ENCODE assay signal across 33 cellular contexts in genomic region chrX:3290561-3290960, GRCh38. TPM values are rescaled to one million over a fixed set of nuclear protein-coding genes. Genes with fewer than 3 reads are reported as not detected.
"Had no signal": no experiment of that assay in that cellular context is flagged by ENCODE, and none has a peak within 500 bp of the region (broad histone marks: within the 10 kb centered on the region; RNA-seq: fewer than 3 reads in every experiment).

No MANE protein-coding gene starts in this region.

- H3K36me3 Mint-ChIP-seq: activated naive CD8-positive, alpha-beta T cell; brain; WTC11 had no signal

- H3K4me3 Mint-ChIP-seq: activated CD4-positive, alpha-beta T cell treated with anti-CD3 and anti-CD28 coated beads for 36 hours; activated CD4-positive, alpha-beta T cell treated with anti-CD3 and anti-CD28 coated beads, Interleukin-2, amount 10 ng/mL, durations not matched to agents 7 days and 5 days; activated CD8-positive, alpha-beta T cell treated with anti-CD3 and anti-CD28 coated beads, Interleukin-2, amount 10 ng/mL, durations not matched to agents 7 days and 5 days; activated naive CD4-positive, alpha-beta T cell treated with anti-CD3 and anti-CD28 coated beads for 36 hours; activated naive CD8-positive, alpha-beta T cell; activated naive CD8-positive, alpha-beta T cell treated with anti-CD3 and anti-CD28 coated beads, Interleukin-2, amount 50 U/mL, for 24 hours; activated T-cell treated with anti-CD3 and anti-CD28 coated beads, Interleukin-2, amount 50 U/mL, for 24 hours; brain; T-helper 1 cell treated with Interleukin-12 subunit alpha and Interleukin-12 subunit beta and Interleukin-4 antibody, amounts not matched to agents 30 μg/mL and 1 μg/mL, for 36 hours; T-helper 2 cell treated with Interferon-gamma antibody and Interleukin-4, amounts not matched to agents 5 μg/mL and 100 μg/mL, for 36 hours; WTC11 had no signal

- H3K4me1 Mint-ChIP-seq: activated CD4-positive, alpha-beta T cell treated with anti-CD3 and anti-CD28 coated beads for 36 hours; activated CD4-positive, alpha-beta T cell treated with anti-CD3 and anti-CD28 coated beads, Interleukin-2, amount 10 ng/mL, durations not matched to agents 7 days and 5 days; activated naive CD8-positive, alpha-beta T cell treated with anti-CD3 and anti-CD28 coated beads, Interleukin-2, amount 50 U/mL, for 24 hours had no signal

- H3K36me3 ChIP-seq: colonic mucosa, SJCRH30 had no signal

- H3K27me3 ChIP-seq: colonic mucosa, SJCRH30 had no signal

- DNase-seq: activated CD4-positive, alpha-beta T cell treated with anti-CD3 and anti-CD28 coated beads for 36 hours; activated CD4-positive, alpha-beta T cell treated with anti-CD3 and anti-CD28 coated beads, Interleukin-2, amount 10 ng/mL, durations not matched to agents 7 days and 5 days; activated CD4-positive, alpha-beta T cell treated with anti-CD3 and anti-CD28 coated beads, Interleukin-2, amount 50 U/mL, for 48 hours; activated CD8-positive, alpha-beta T cell treated with anti-CD3 and anti-CD28 coated beads, Interleukin-2, amount 10 ng/mL, durations not matched to agents 7 days and 5 days; activated gamma-delta T cell; activated naive CD4-positive, alpha-beta T cell treated with anti-CD3 and anti-CD28 coated beads for 36 hours; activated naive CD8-positive, alpha-beta T cell treated with anti-CD3 and anti-CD28 coated beads, Interleukin-2, amount 50 U/mL, for 24 hours; activated T-cell treated with anti-CD3 and anti-CD28 coated beads, Interleukin-2, amount 50 U/mL, for 24 hours; amniotic stem cell; aorta; central memory CD4-positive, alpha-beta T cell; colonic mucosa; NCI-H1105 treated with DMSO at 0.1 percent for 48 hours; NCI-H1436; NCI-H1694; NCI-H1930; NCI-H2081 treated with DMSO at 0.1 percent for 48 hours; NCI-H226; NCI-H524 treated with DMSO at 0.1 percent for 48 hours; PC-3; SHP77; SJCRH30 had no signal

- H3K27me3 Mint-ChIP-seq: activated CD4-positive, alpha-beta T cell treated with anti-CD3 and anti-CD28 coated beads, Interleukin-2, amount 10 ng/mL, durations not matched to agents 7 days and 5 days; activated naive CD8-positive, alpha-beta T cell; activated naive CD8-positive, alpha-beta T cell treated with anti-CD3 and anti-CD28 coated beads, Interleukin-2, amount 50 U/mL, for 24 hours had no signal

- H3K27ac ChIP-seq: colonic mucosa, SJCRH30, SK-N-MC had no signal

- H3K4me1 ChIP-seq: colonic mucosa, SJCRH30 had no signal

- ATAC-seq: activated CD4-positive, alpha-beta T cell treated with anti-CD3 and anti-CD28 coated beads for 36 hours; activated CD4-positive, CD25-positive, alpha-beta regulatory T cell treated with anti-CD3 and anti-CD28 coated beads, Interleukin-2, amount 50 U/mL, for 24 hours; activated CD8-positive, alpha-beta T cell treated with anti-CD3 and anti-CD28 coated beads, Interleukin-2, amount 10 ng/mL, durations not matched to agents 7 days and 5 days; activated naive CD8-positive, alpha-beta T cell treated with anti-CD3 and anti-CD28 coated beads, Interleukin-2, amount 50 U/mL, for 24 hours; K562; PC-3; WTC11 had no signal

- H3K27ac Mint-ChIP-seq: activated CD4-positive, alpha-beta T cell treated with anti-CD3 and anti-CD28 coated beads for 36 hours; activated CD4-positive, alpha-beta T cell treated with anti-CD3 and anti-CD28 coated beads, Interleukin-2, amount 10 ng/mL, durations not matched to agents 7 days and 5 days; activated CD8-positive, alpha-beta T cell treated with anti-CD3 and anti-CD28 coated beads, Interleukin-2, amount 10 ng/mL, durations not matched to agents 7 days and 5 days; activated naive CD4-positive, alpha-beta T cell treated with anti-CD3 and anti-CD28 coated beads for 36 hours; activated naive CD8-positive, alpha-beta T cell; activated naive CD8-positive, alpha-beta T cell treated with anti-CD3 and anti-CD28 coated beads, Interleukin-2, amount 50 U/mL, for 24 hours; activated T-cell treated with anti-CD3 and anti-CD28 coated beads, Interleukin-2, amount 50 U/mL, for 24 hours; activated T-helper 2 cell treated with anti-CD3 and anti-CD28 coated beads, Interferon-gamma antibody, Interleukin-2, Interleukin-4, amounts not matched to agents 10 μg/mL and 5 μg/mL and 100 μg/mL, durations not matched to agents 14 hours and 24 hours and 36 hours; brain; T-helper 1 cell treated with Interleukin-12 subunit alpha and Interleukin-12 subunit beta and Interleukin-4 antibody, amounts not matched to agents 30 μg/mL and 1 μg/mL, for 36 hours; T-helper 2 cell treated with Interferon-gamma antibody and Interleukin-4, amounts not matched to agents 5 μg/mL and 100 μg/mL, for 36 hours; WTC11 had no signal

- H3K9me3 ChIP-seq: colonic mucosa, SJCRH30 had no signal

- H3K4me3 ChIP-seq: colonic mucosa, K562, SJCRH30, SK-N-MC had no signal

- H3K9me3 Mint-ChIP-seq: activated CD4-positive, alpha-beta T cell treated with anti-CD3 and anti-CD28 coated beads, Interleukin-2, amount 10 ng/mL, durations not matched to agents 7 days and 5 days; activated naive CD4-positive, alpha-beta T cell treated with anti-CD3 and anti-CD28 coated beads for 36 hours; activated naive CD8-positive, alpha-beta T cell treated with anti-CD3 and anti-CD28 coated beads, Interleukin-2, amount 50 U/mL, for 24 hours; activated T-cell treated with anti-CD3 and anti-CD28 coated beads, Interleukin-2, amount 50 U/mL, for 24 hours; activated T-helper 2 cell treated with anti-CD3 and anti-CD28 coated beads, Interferon-gamma antibody, Interleukin-2, Interleukin-4, amounts not matched to agents 10 μg/mL and 5 μg/mL and 100 μg/mL, durations not matched to agents 14 hours and 24 hours and 36 hours; T-helper 1 cell treated with Interleukin-12 subunit alpha and Interleukin-12 subunit beta and Interleukin-4 antibody, amounts not matched to agents 30 μg/mL and 1 μg/mL, for 36 hours; T-helper 2 cell treated with Interferon-gamma antibody and Interleukin-4, amounts not matched to agents 5 μg/mL and 100 μg/mL, for 36 hours had no signal

RNA-seq across cellular contexts. Expression of gene MXRA5, which starts 55.9 kb away (rescaled TPM):
- total RNA-seq: activated CD4-positive, alpha-beta T cell treated with anti-CD3 and anti-CD28 coated beads for 36 hours; activated CD4-positive, alpha-beta T cell treated with anti-CD3 and anti-CD28 coated beads, Interleukin-2, amount 10 ng/mL, durations not matched to agents 7 days and 5 days; activated CD8-positive, alpha-beta T cell treated with anti-CD3 and anti-CD28 coated beads, Interleukin-2, amount 10 ng/mL, durations not matched to agents 7 days and 5 days; activated naive CD4-positive, alpha-beta T cell treated with anti-CD3 and anti-CD28 coated beads for 36 hours; activated T-helper 2 cell treated with anti-CD3 and anti-CD28 coated beads, Interferon-gamma antibody, Interleukin-2, Interleukin-4, amounts not matched to agents 10 μg/mL and 5 μg/mL and 100 μg/mL, durations not matched to agents 14 hours and 24 hours and 36 hours; MCF 10A; NCI-H460; PC-3 had no signal
- polyA plus RNA-seq: K562 had no signal
